Comparison of ENCODE assay signal across 8 cellular contexts in the genomic region with DNA sequence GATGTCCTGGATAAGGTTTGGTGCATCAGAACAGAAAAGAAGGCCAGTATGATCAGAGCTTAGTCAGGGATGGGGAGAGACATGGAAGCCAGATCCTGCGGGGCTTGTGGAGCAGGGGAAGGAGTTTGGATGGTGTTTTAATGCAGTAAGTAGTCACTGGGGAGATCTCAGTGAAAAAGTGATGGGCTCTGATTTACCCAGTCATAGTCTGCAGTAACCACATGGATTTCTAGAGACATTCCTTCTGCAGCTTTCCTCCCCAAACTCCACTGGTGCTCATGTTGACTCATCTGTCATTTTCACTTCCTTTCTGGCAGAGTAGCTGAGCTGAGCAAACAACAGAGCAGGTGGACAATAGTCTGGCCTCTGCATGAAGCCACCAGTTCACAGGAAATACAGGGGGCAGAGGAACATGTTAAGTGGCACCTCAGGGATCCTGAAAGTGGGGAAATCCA.
DNase-seq lines count a peak whose midpoint lies in the region; ATAC-seq and TF ChIP-seq lines count a peak whose summit lies in the region.

No MANE protein-coding gene starts in this region.

- H3K9me3 ChIP-seq in SJCRH30 (replicated peaks): 0 out of 2 replicates have a peak, but pooled peaks cover 8% of the 10 kb centered on the region

- peak; percentile 58 for ATAC-seq in GM18907 (IDR thresholded peaks at IDR 0.05; ENCODE audit: unreplicated experiment)
- no peak for ATAC-seq in Right ventricle myocardium inferior
- no peak for ATAC-seq in HG03354 (IDR thresholded peaks at IDR 0.05; ENCODE audit: poor library complexity, severe bottlenecking, unreplicated experiment)

- CTCF ChIA-PET in BJ (lab: Yijun Ruan, JAX): interaction anchor here (0.6 to 1.6 kb wide), 2 partner anchors 16 to 177 kb away, joined by 3 to 8 read pairs; no protein-coding TSS in a partner anchor

- H3K4me1 Mint-ChIP-seq in glutamatergic neuron (ENCODE audit: low read depth, unreplicated experiment): peaks cover 33% of the 10 kb centered on the region

- TF ChIP-seq CTCF in BJ (IDR thresholded peaks at IDR 0.05; ENCODE audit: insufficient read depth, low read depth, low read length): no peak
- no peak for TF ChIP-seq CTCF in glutamatergic neuron (IDR thresholded peaks at IDR 0.05; ENCODE audit: partially characterized antibody, unreplicated experiment)

- POLR2A ChIA-PET in BJ (lab: Charles Lee): interaction anchor here (0.6 kb wide), 1 partner anchor 47 kb away, joined by 3 read pairs; no protein-coding TSS in a partner anchor

- peaks cover 8% of the 10 kb centered on the region for H3K36me3 Mint-ChIP-seq in glutamatergic neuron (ENCODE audit: unreplicated experiment)

- no peak overlapping the region for H3K27ac ChIP-seq in SJCRH30

- H3K9me3 Mint-ChIP-seq in glutamatergic neuron (ENCODE audit: unreplicated experiment): peaks cover 7% of the 10 kb centered on the region

- H3K27ac Mint-ChIP-seq in glutamatergic neuron (ENCODE audit: unreplicated experiment): peak overlapping the region; percentile 62

- H3K4me3 ChIP-seq in BJ (ENCODE audit: low read depth, low read length): no peak overlapping the region
- no peak overlapping the region for H3K4me3 ChIP-seq in SJCRH30

- H3K27me3 ChIP-seq in BJ (ENCODE audit: control insufficient read depth, insufficient read depth, low read length) (no peaks in the 10 kb centered on the region), SJCRH30 (no peaks in the 10 kb centered on the region)

- peak; percentile 74 for DNase-seq in BJ (ENCODE audit: low read depth)
- DNase-seq in HT1080 (ENCODE audit: low read depth): peak; percentile 93
- DNase-seq in SJCRH30: peak; percentile 52 to 70
- DNase-seq in glutamatergic neuron: no peak
- DNase-seq in posterior cingulate gyrus: no peak
- no peak for DNase-seq in Right ventricle myocardium inferior (ENCODE audit: missing footprints)

- peak overlapping the region; percentile 37 for H3K4me3 Mint-ChIP-seq in glutamatergic neuron (ENCODE audit: unreplicated experiment)

- H3K36me3 ChIP-seq in BJ (ENCODE audit: control insufficient read depth, insufficient read depth, low read length) (peaks cover 9% of the 10 kb centered on the region), SJCRH30 (peaks cover 10% of the 10 kb centered on the region)

- intact Hi-C loops in posterior cingulate gyrus (cut with DNase I): no loop called here
- intact Hi-C loops in Right ventricle myocardium inferior (cut with DNase I): no loop called here

- peaks cover 10% of the 10 kb centered on the region for H3K27me3 Mint-ChIP-seq in glutamatergic neuron (ENCODE audit: unreplicated experiment)

- peaks cover 7% of the 10 kb centered on the region; the same call in 1 of the 2 replicates for H3K4me1 ChIP-seq in SJCRH30

Comparison
In these comparisons a context has a peak if more than half of its experiments do, and no peak if none do; other contexts are left out.
1. DNase-seq: peak in BJ (single experiment), HT1080 (single experiment) and SJCRH30 (2 of 2); none in glutamatergic neuron (single experiment), posterior cingulate gyrus (0 of 10) and Right ventricle myocardium inferior (single experiment).